ENCODE assay signal across 11 cellular contexts in the genomic region with DNA sequence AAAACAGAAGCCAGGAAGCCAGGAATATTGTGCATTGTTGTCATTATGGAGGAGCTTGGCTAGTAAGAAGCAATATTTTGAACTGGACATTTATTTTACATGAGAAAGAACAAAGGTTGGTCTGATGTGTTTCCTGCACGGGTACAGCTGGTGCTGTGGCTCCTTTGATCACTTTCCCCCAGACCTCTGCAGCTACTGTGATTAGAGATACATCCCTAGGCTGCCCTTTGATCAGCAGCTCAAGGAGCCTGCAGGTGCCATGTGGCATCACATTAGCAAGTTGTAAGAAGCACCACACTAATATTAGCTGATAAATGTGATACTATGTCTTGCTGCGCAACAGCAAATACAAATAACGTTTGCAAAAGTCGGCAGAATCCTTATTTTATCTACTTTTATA. TPM values are rescaled to one million over a fixed set of nuclear protein-coding genes. Genes with fewer than 3 reads are reported as not detected.
DNase-seq lines count a peak whose midpoint lies in the region; ATAC-seq, FAIRE-seq and TF ChIP-seq lines count a peak whose summit lies in the region.
"Had no signal": no experiment of that assay in that cellular context is flagged by ENCODE, and none has a peak within 500 bp of the region (broad histone marks: within the 10 kb centered on the region; RNA-seq: fewer than 3 reads in every experiment).

No MANE protein-coding gene starts in this region.

- ATAC-seq in GM18868 (IDR thresholded peaks at IDR 0.05; ENCODE audit: unreplicated experiment), result no peak

- peaks cover 4% of the 10 kb centered on the region; the same call in 1 of the 2 replicates for H3K27me3 Mint-ChIP-seq in HFFc6 (ENCODE audit: insufficient read depth)

- H3K27me3 ChIP-seq in kidney epithelial cell (ENCODE audit: control insufficient read depth, insufficient read depth, low read length) (no peaks in the 10 kb centered on the region), small intestine (ENCODE audit: control insufficient read depth in 2 of 2, insufficient read depth in 2 of 2, low read length in 2 of 2) (peaks cover 0 to 3% of the 10 kb centered on the region in 2 donors)

- peak overlapping the region; percentile 80 for H3K27ac Mint-ChIP-seq in HFFc6

- H3K4me1 Mint-ChIP-seq in HFFc6 (ENCODE audit: low read depth), result peaks cover 70% of the 10 kb centered on the region

- no peak for FAIRE-seq in small intestine (lab: Jason Lieb, UNC)
- FAIRE-seq: endometrium had no signal

- H3K36me3 ChIP-seq in kidney epithelial cell (ENCODE audit: control insufficient read depth, insufficient read depth, low read length) (peaks cover 2% of the 10 kb centered on the region), small intestine (ENCODE audit: control insufficient read depth in 2 of 2, insufficient read depth in 2 of 2, low read length in 2 of 2) (no peaks in the 10 kb centered on the region)

- WGBS in small intestine, 3 donors, result 12 to 45% (median 21%) methylated on average over 4 of the region's 4 CpGs

- H3K9me3 ChIP-seq in small intestine (ENCODE audit: control insufficient read depth, low read depth), result no peaks in the 10 kb centered on the region

- H3K4me3 ChIP-seq in kidney epithelial cell (ENCODE audit: low read depth, low read length) (peak overlapping the region; percentile 73), small intestine (ENCODE audit: low read depth in 1 of 2, low read length in 2 of 2) (no peak overlapping the region)

- H3K9me3 Mint-ChIP-seq in HFFc6, result no peaks in the 10 kb centered on the region

- H3K4me3 Mint-ChIP-seq in HFFc6, result peak overlapping the region; percentile 91

- DNase-seq in HFFc6 (no peak), astrocyte of the hippocampus (ENCODE audit: low read depth, low spot score) (peak; percentile 24), kidney epithelial cell (ENCODE audit: low read depth) (no peak), small intestine (peak; percentile 57), KG1 (lab: John Stamatoyannopoulos, UW) (no peak)
- no peak for DNase-seq in activated CD4-positive, CD25-positive, alpha-beta regulatory T cell (lab: John Stamatoyannopoulos, UW)
- no peak for DNase-seq in stimulated activated CD4-positive, alpha-beta T cell treated with anti-CD3 and anti-CD28 coated beads, Interleukin-2, amount 100 ng/mL, for 48 hours
- DNase-seq: NCI-H2171, T-helper 9 cell had no signal

- H3K36me3 Mint-ChIP-seq in HFFc6 (ENCODE audit: low read depth), result peaks cover 34% of the 10 kb centered on the region

- H3K4me1 ChIP-seq in small intestine (ENCODE audit: control insufficient read depth in 2 of 2, insufficient read depth in 1 of 2, low read depth in 1 of 2, low read length in 1 of 2), result no peaks in the 10 kb centered on the region

- TF ChIP-seq CTCF in HFFc6 (IDR thresholded peaks at IDR 0.05), result no peak
- no peak for TF ChIP-seq CTCF in kidney epithelial cell (IDR thresholded peaks at IDR 0.05; ENCODE audit: insufficient read depth, low read length, poor library complexity, severe bottlenecking)

- H3K27ac ChIP-seq in small intestine (ENCODE audit: low read depth in 1 of 2, low read length in 1 of 2), result peak overlapping the region in 1 of 2 donors; percentile 39

RNA-seq across cellular contexts. Expression of gene PDGFC, which starts 2.5 kb away (rescaled TPM):
- total RNA-seq in HFFc6 (2021; fragmentation: NEBNext Ultra II Directional; extraction: Animal tissue kit (Norgen Biotek cat#: 25700)), result 100 to 1,000 TPM in 1 of 6 experiments, 10 to 100 TPM in 5; 71.5 to 112 (median 76.1) TPM
- 67.2 and 82.5 TPM in 2 replicates for total RNA-seq in kidney epithelial cell
- polyA plus RNA-seq in small intestine, result 1 to 10 TPM; 2.4 to 3.9 (median 2.5) TPM

Comparison
In these comparisons a context has a peak if more than half of its experiments do, and no peak if none do; other contexts are left out.
1. DNase-seq: peak in astrocyte of the hippocampus (single experiment) and small intestine (single experiment); none in HFFc6 (single experiment), kidney epithelial cell (single experiment), activated CD4-positive, CD25-positive, alpha-beta regulatory T cell (0 of 4), stimulated activated CD4-positive, alpha-beta T cell treated with anti-CD3 and anti-CD28 coated beads, Interleukin-2, amount 100 ng/mL, for 48 hours (0 of 2) and KG1 (single experiment).